1 cellular context compared by ENCODE assay signal in genomic region chr3:186754006-186754405, GRCh38.
TF ChIP-seq lines count a peak whose summit lies in the region.

No MANE protein-coding gene starts in this region.

TF ChIP-seq in H1, 55 proteins besides CTCF, POLR2A, EP300 and RAD21:
- no peak for TF ChIP-seq NANOG (IDR thresholded peaks at IDR 0.05; ENCODE audit: insufficient read depth, low read depth, low read length, poor library complexity, severe bottlenecking)
- TF ChIP-seq E2F6 (IDR thresholded peaks at IDR 0.05), result no peak
- TF ChIP-seq RNF2 (IDR thresholded peaks at IDR 0.05; ENCODE audit: borderline replicate concordance, low read depth, low read length, missing control alignments, poor library complexity, severe bottlenecking), result no peak
- TF ChIP-seq SP2 (IDR thresholded peaks at IDR 0.05; ENCODE audit: low read length), result no peak
- TF ChIP-seq HDAC6 (IDR thresholded peaks at IDR 0.05; ENCODE audit: low read depth, low read length), result no peak
- no peak for TF ChIP-seq FOSL1 (IDR thresholded peaks at IDR 0.05; ENCODE audit: insufficient read depth, low read depth, low read length)
- no peak for TF ChIP-seq CTBP2 (IDR thresholded peaks at IDR 0.05; ENCODE audit: borderline replicate concordance, insufficient read depth, insufficient read length, low read length)
- TF ChIP-seq TCF12 (IDR thresholded peaks at IDR 0.05; ENCODE audit: low read depth, low read length), result no peak
- no peak for TF ChIP-seq ASH2L (IDR thresholded peaks at IDR 0.05; ENCODE audit: low read length)
- no peak for TF ChIP-seq ATF2 (IDR thresholded peaks at IDR 0.05; ENCODE audit: low read length)
- no peak for TF ChIP-seq CREB1 (IDR thresholded peaks at IDR 0.05)
- no peak for TF ChIP-seq SIX5 (IDR thresholded peaks at IDR 0.05; ENCODE audit: low read depth, low read length)
- no peak for TF ChIP-seq TAF7 (optimal IDR thresholded peaks at IDR 0.05; ENCODE audit: borderline replicate concordance, low read depth, low read length)
